Comparison of ENCODE assay signal across 8 cellular contexts in the genomic region with DNA sequence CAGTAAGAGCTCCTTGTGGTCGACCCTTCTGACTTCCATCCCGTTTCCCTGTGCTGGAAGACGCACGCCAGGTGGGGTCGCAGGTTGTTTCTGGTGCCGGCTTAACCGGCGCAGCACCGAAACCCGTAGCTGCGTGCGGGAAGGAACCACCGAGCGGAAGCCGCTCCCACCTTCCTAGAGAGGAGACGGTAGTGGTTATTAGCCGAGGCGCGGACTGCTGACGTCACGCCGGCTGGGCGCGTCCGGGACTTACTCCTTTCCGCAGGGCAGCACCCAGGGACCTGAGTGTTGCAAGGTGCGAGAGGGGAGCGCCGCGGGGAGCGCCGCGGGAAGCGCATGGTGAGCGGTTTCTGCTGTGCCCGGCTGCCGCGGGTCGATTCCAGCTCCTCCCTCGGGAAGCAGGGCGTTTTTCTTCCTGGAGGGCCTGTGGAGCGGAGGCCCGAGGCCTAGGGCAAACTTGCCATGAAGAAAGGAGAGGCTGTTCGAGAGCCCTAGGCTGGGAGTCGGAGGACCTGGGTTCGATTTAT.
A peak's percentile ranks its signal among the peaks of the same experiment; 100 is the strongest.
DNase-seq lines count a peak whose midpoint lies in the region; ATAC-seq and TF ChIP-seq lines count a peak whose summit lies in the region.

Gene ZNF501, plus strand, starts transcription at position 252 of the 527 bp plus-strand sequence. CDS start 4,787 bp downstream, outside the sequence.

- H3K4me1 ChIP-seq in HUES48 (ENCODE audit: control insufficient read depth, insufficient read depth, low read length) (no peaks in the 10 kb centered on the region), RWPE2 (ENCODE audit: insufficient read depth, poor library complexity, severe bottlenecking) (peaks cover 5% of the 10 kb centered on the region), subcutaneous abdominal adipose tissue (ENCODE audit: control insufficient read depth in 5 of 5, insufficient read depth in 5 of 5, low read length in 5 of 5) (peaks cover 0 to 17% (median 15%) of the 10 kb centered on the region in 5 donors)

- H3K4me3 ChIP-seq in HUES48 (ENCODE audit: low read depth, low read length) (peak within 1 kb of the TSS; percentile 85), RWPE2 (ENCODE audit: severe bottlenecking) (peak within 1 kb of the TSS; percentile 54), subcutaneous abdominal adipose tissue (ENCODE audit: low read depth in 1 of 5, low read length in 5 of 5) (peak within 1 kb of the TSS; percentile 92 to 100 (median 97))

- ATAC-seq in RWPE2 (ENCODE audit: low read depth): peak; percentile 98

- peaks cover 32% of the 10 kb centered on the region for H3K36me3 ChIP-seq in HUES48 (ENCODE audit: control insufficient read depth, insufficient read depth, low read length)
- peaks cover 23% of the 10 kb centered on the region for H3K36me3 ChIP-seq in RWPE2 (ENCODE audit: low read depth)
- H3K36me3 ChIP-seq in subcutaneous abdominal adipose tissue (ENCODE audit: control insufficient read depth in 5 of 5, insufficient read depth in 5 of 5, low read length in 5 of 5): peaks cover 26 to 34% (median 31%) of the 10 kb centered on the region in 5 donors

- H3K27ac ChIP-seq in HUES48 (ENCODE audit: low read depth, low read length): peak within 1 kb of the TSS; percentile 39
- H3K27ac ChIP-seq in RWPE2 (ENCODE audit: poor library complexity, severe bottlenecking): peak within 1 kb of the TSS; percentile 27
- peak within 1 kb of the TSS; percentile 50 for H3K27ac ChIP-seq in subcutaneous abdominal adipose tissue (ENCODE audit: low read depth, low read length)

- no peak for TF ChIP-seq CTCF in RWPE2 (IDR thresholded peaks at IDR 0.05; ENCODE audit: poor library complexity, severe bottlenecking)

- DNase-seq in AML-193 (lab: John Stamatoyannopoulos, UW) (peak; percentile 49 to 72), GM19240 (ENCODE audit: insufficient read length, low spot score) (peak; percentile 36), RWPE2 (ENCODE audit: low spot score) (peak; percentile 92), glomerular visceral epithelial cell (ENCODE audit: extremely low spot score) (peak; percentile 28), nucleus accumbens (lab: John Stamatoyannopoulos, UW) (peak; percentile 34 to 95 (median 79))
- peak; percentile 85 for DNase-seq in activated naive CD4-positive, alpha-beta T cell treated with anti-CD3 and anti-CD28 coated beads, Interleukin-2, amount 50 U/mL, for 16 hours

- H3K9ac ChIP-seq in HUES48 (ENCODE audit: low read depth, low read length) (peak within 1 kb of the TSS; percentile 77), subcutaneous abdominal adipose tissue (ENCODE audit: low read length in 5 of 5) (peak within 1 kb of the TSS; percentile 72 to 84 (median 80))

- H3K27me3 ChIP-seq in HUES48 (ENCODE audit: control insufficient read depth, insufficient read depth, low read length) (no peaks in the 10 kb centered on the region), RWPE2 (ENCODE audit: insufficient read depth, poor library complexity, severe bottlenecking) (no peaks in the 10 kb centered on the region), subcutaneous abdominal adipose tissue (ENCODE audit: control insufficient read depth in 5 of 5, insufficient read depth in 4 of 5, low read length in 5 of 5) (no peaks in the 10 kb centered on the region)

- H3K9me3 ChIP-seq in HUES48 (ENCODE audit: control insufficient read depth, insufficient read depth, low read length) (peaks cover 75% of the 10 kb centered on the region), RWPE2 (ENCODE audit: severe bottlenecking) (peaks cover 31% of the 10 kb centered on the region), subcutaneous abdominal adipose tissue (ENCODE audit: control insufficient read depth in 5 of 5, low read length in 5 of 5) (peaks cover 32 to 74% (median 64%) of the 10 kb centered on the region in 5 donors)

Comparison
In these comparisons a context has a peak if more than half of its experiments do, and no peak if none do; other contexts are left out.
1. Peak in every context shown above with its lines: DNase-seq, ATAC-seq, H3K4me3 ChIP-seq and H3K27ac ChIP-seq.
2. DNase-seq: peak in every context shown above with its lines; median percentile 92 in RWPE2; 85 in activated naive CD4-positive, alpha-beta T cell treated with anti-CD3 and anti-CD28 coated beads, Interleukin-2, amount 50 U/mL, for 16 hours; 79 in nucleus accumbens; 60 in AML-193; 36 in GM19240; 28 in glomerular visceral epithelial cell.